In genomic region chr14:100065942-100066574, GRCh38 we compare ENCODE assay signal across 8 cellular contexts. TPM values are rescaled to one million over a fixed set of nuclear protein-coding genes. Genes with fewer than 3 reads are reported as not detected.
DNase-seq lines count a peak whose midpoint lies in the region; ATAC-seq, FAIRE-seq and TF ChIP-seq lines count a peak whose summit lies in the region.

No MANE protein-coding gene starts in this region.

- no peak for TF ChIP-seq POLR2A in right lobe of liver (IDR thresholded peaks at IDR 0.05)
- TF ChIP-seq POLR2A in HepG2 (IDR thresholded peaks at IDR 0.05; ENCODE audit: insufficient read depth in 1 of 2, low read depth in 2 of 2, low read length in 2 of 2), result no peak

- TF ChIP-seq RAD21 in HepG2 (CRISPR knock-in tag; IDR thresholded peaks at IDR 0.05), result no peak

- H3K9me3 Mint-ChIP-seq in activated T-helper 2 cell treated with anti-CD3 and anti-CD28 coated beads, Interferon-gamma antibody, Interleukin-2, Interleukin-4, amounts not matched to agents 10 μg/mL and 5 μg/mL and 100 μg/mL, durations not matched to agents 14 hours and 24 hours and 36 hours, result no peaks in the 10 kb centered on the region
- H3K9me3 Mint-ChIP-seq in natural killer cell treated with Interleukin-12 subunit alpha and Interleukin-12 subunit beta and Interleukin-15 and Interleukin-18, amount 100 ng/mL, for 72 hours, result no peaks in the 10 kb centered on the region
- H3K9me3 Mint-ChIP-seq in neural progenitor cell, result no peaks in the 10 kb centered on the region

- peak; percentile 17 to 42 (median 32) for ATAC-seq in right lobe of liver
- no peak for ATAC-seq in HepG2
- ATAC-seq in natural killer cell treated with Interleukin-12 subunit alpha and Interleukin-12 subunit beta and Interleukin-15 and Interleukin-18, amount 100 ng/mL, for 72 hours, result peak; percentile 69 to 83

- intact Hi-C loops in right lobe of liver (cut with DNase I) (no loop called here), HepG2 (cut with micrococcal nuclease; ENCODE audit: unreplicated experiment) (no loop called here), ascending aorta (cut with DNase I) (no loop called here)
- intact Hi-C loops in activated T-helper 2 cell treated with anti-CD3 and anti-CD28 coated beads, Interferon-gamma antibody, Interleukin-2, Interleukin-4, amounts not matched to agents 10 μg/mL and 5 μg/mL and 100 μg/mL, durations not matched to agents 14 hours and 24 hours and 36 hours (cut with micrococcal nuclease), result loop anchor here (1.0 to 10.0 kb wide), 8 partner anchors 7 to 1884 kb away; partner anchors contain the start of genes BCL11B, CCNK and SETD3

- peaks cover 80% of the 10 kb centered on the region for H3K4me1 Mint-ChIP-seq in activated T-helper 2 cell treated with anti-CD3 and anti-CD28 coated beads, Interferon-gamma antibody, Interleukin-2, Interleukin-4, amounts not matched to agents 10 μg/mL and 5 μg/mL and 100 μg/mL, durations not matched to agents 14 hours and 24 hours and 36 hours (ENCODE audit: low read depth)
- H3K4me1 Mint-ChIP-seq in natural killer cell treated with Interleukin-12 subunit alpha and Interleukin-12 subunit beta and Interleukin-15 and Interleukin-18, amount 100 ng/mL, for 72 hours (ENCODE audit: low read depth in 2 of 2), result peaks cover 79 to 88% of the 10 kb centered on the region in 2 donors
- peaks cover 18% of the 10 kb centered on the region for H3K4me1 Mint-ChIP-seq in neural progenitor cell

- H3K36me3 ChIP-seq in right lobe of liver (no peaks in the 10 kb centered on the region), HepG2 (replicated peaks in 1 of 2; ENCODE audit: control insufficient read depth in 1 of 2, insufficient read depth in 2 of 2, low read length in 2 of 2) (no peaks in the 10 kb centered on the region), neural progenitor cell (no peaks in the 10 kb centered on the region), ascending aorta (no peaks in the 10 kb centered on the region)

- in situ Hi-C loops in HepG2 (cut with HindIII; ENCODE audit: extremely low pct_ligation_motif_present, low pct_unique_long_range_greater_than_20kb), result no loop called here

- H3K27ac ChIP-seq in right lobe of liver, result peak overlapping the region in 2 of 3 donors; percentile 33 to 56
- no peak overlapping the region for H3K27ac ChIP-seq in HepG2 (ENCODE audit: extremely low read length, insufficient read depth, low read length)
- no peak overlapping the region for H3K27ac ChIP-seq in neural progenitor cell
- H3K27ac ChIP-seq in ascending aorta, result peak overlapping the region in 1 of 2 donors; percentile 21

- no peak for DNase-seq in right lobe of liver
- DNase-seq in HepG2 (ENCODE audit: low spot score), result no peak
- peak; percentile 81 for DNase-seq in MV-4-11 (lab: John Stamatoyannopoulos, UW)
- peak; percentile 77 for DNase-seq in activated T-helper 2 cell treated with anti-CD3 and anti-CD28 coated beads, Interferon-gamma antibody, Interleukin-2, Interleukin-4, amounts not matched to agents 10 μg/mL and 5 μg/mL and 100 μg/mL, durations not matched to agents 14 hours and 24 hours and 36 hours (ENCODE audit: low spot score)
- DNase-seq in natural killer cell treated with Interleukin-12 subunit alpha and Interleukin-12 subunit beta and Interleukin-15 and Interleukin-18, amount 100 ng/mL, for 72 hours (ENCODE audit: low spot score), result peak; percentile 92
- no peak for DNase-seq in NCI-H510A (lab: John Stamatoyannopoulos, UW)
- DNase-seq in neural progenitor cell (ENCODE audit: low spot score), result no peak
- DNase-seq in ascending aorta (ENCODE audit: low spot score in 2 of 2), result no peak

- TF ChIP-seq CTCF in right lobe of liver (IDR thresholded peaks at IDR 0.05), result no peak
- TF ChIP-seq CTCF in HepG2 (CRISPR knock-in tag; IDR thresholded peaks at IDR 0.05), result no peak
- no peak for TF ChIP-seq CTCF in neural progenitor cell (IDR thresholded peaks at IDR 0.05)
- TF ChIP-seq CTCF in ascending aorta (IDR thresholded peaks at IDR 0.05), result no peak

- H3K27me3 ChIP-seq in right lobe of liver, result no peaks in the 10 kb centered on the region
- no peaks in the 10 kb centered on the region for H3K27me3 ChIP-seq in HepG2 (ENCODE audit: control insufficient read depth in 1 of 2, insufficient read depth in 2 of 2, low read length in 2 of 2)
- H3K27me3 ChIP-seq in neural progenitor cell, result no peaks in the 10 kb centered on the region
- H3K27me3 ChIP-seq in ascending aorta, result no peaks in the 10 kb centered on the region

- H2AFZ ChIP-seq in HepG2 (ENCODE audit: low read length) (no peak overlapping the region), neural progenitor cell (replicated peaks) (no peak overlapping the region)

- no peaks in the 10 kb centered on the region for H4K20me1 ChIP-seq in HepG2 (ENCODE audit: insufficient read depth, low read length)
- H4K20me1 ChIP-seq in neural progenitor cell (ENCODE audit: low read depth), result peaks cover 44% of the 10 kb centered on the region

- H3K4me1 ChIP-seq in right lobe of liver (no peaks in the 10 kb centered on the region), HepG2 (ENCODE audit: insufficient read depth, low read length) (peaks cover 17% of the 10 kb centered on the region), neural progenitor cell (no peaks in the 10 kb centered on the region), ascending aorta (no peaks in the 10 kb centered on the region)

- peaks cover 42% of the 10 kb centered on the region for H3K36me3 Mint-ChIP-seq in activated T-helper 2 cell treated with anti-CD3 and anti-CD28 coated beads, Interferon-gamma antibody, Interleukin-2, Interleukin-4, amounts not matched to agents 10 μg/mL and 5 μg/mL and 100 μg/mL, durations not matched to agents 14 hours and 24 hours and 36 hours (ENCODE audit: low read depth)
- H3K36me3 Mint-ChIP-seq in natural killer cell treated with Interleukin-12 subunit alpha and Interleukin-12 subunit beta and Interleukin-15 and Interleukin-18, amount 100 ng/mL, for 72 hours, result no peaks in the 10 kb centered on the region
- H3K36me3 Mint-ChIP-seq in neural progenitor cell, result no peaks in the 10 kb centered on the region

- H3K4me2 ChIP-seq in HepG2 (ENCODE audit: low read depth, low read length), result no peak overlapping the region
- H3K4me2 ChIP-seq in neural progenitor cell, result no peak overlapping the region

- H3K9ac ChIP-seq in HepG2 (ENCODE audit: insufficient read depth, low read depth, low read length) (no peak overlapping the region), neural progenitor cell (no peak overlapping the region)

- TF ChIP-seq EP300 in HepG2 (IDR thresholded peaks at IDR 0.05; ENCODE audit: low read depth in 2 of 2, low read length in 2 of 2) (no peak), HepG2 (CRISPR knock-in tag; IDR thresholded peaks at IDR 0.05; ENCODE audit: borderline replicate concordance) (no peak)

- peak overlapping the region; percentile 85 for H3K4me3 Mint-ChIP-seq in activated T-helper 2 cell treated with anti-CD3 and anti-CD28 coated beads, Interferon-gamma antibody, Interleukin-2, Interleukin-4, amounts not matched to agents 10 μg/mL and 5 μg/mL and 100 μg/mL, durations not matched to agents 14 hours and 24 hours and 36 hours (ENCODE audit: low read depth)
- peak overlapping the region; percentile 97 for H3K4me3 Mint-ChIP-seq in natural killer cell treated with Interleukin-12 subunit alpha and Interleukin-12 subunit beta and Interleukin-15 and Interleukin-18, amount 100 ng/mL, for 72 hours
- H3K4me3 Mint-ChIP-seq in neural progenitor cell, result no peak overlapping the region

- BruUV-seq in HepG2 (replicated peaks; lab: Mats Ljungman, UMichigan), result no TSS peak

- CTCF ChIA-PET in HepG2 (lab: Yijun Ruan, JAX; ENCODE audit: low intra/inter-chr PET ratio, low total read pairs), result no interaction called here

- no peaks in the 10 kb centered on the region for H3K27me3 Mint-ChIP-seq in activated T-helper 2 cell treated with anti-CD3 and anti-CD28 coated beads, Interferon-gamma antibody, Interleukin-2, Interleukin-4, amounts not matched to agents 10 μg/mL and 5 μg/mL and 100 μg/mL, durations not matched to agents 14 hours and 24 hours and 36 hours (ENCODE audit: low read depth)
- H3K27me3 Mint-ChIP-seq in natural killer cell treated with Interleukin-12 subunit alpha and Interleukin-12 subunit beta and Interleukin-15 and Interleukin-18, amount 100 ng/mL, for 72 hours, result no peaks in the 10 kb centered on the region
- H3K27me3 Mint-ChIP-seq in neural progenitor cell (ENCODE audit: insufficient read depth, low read depth), result no peaks in the 10 kb centered on the region

- FAIRE-seq in HepG2 (lab: Jason Lieb, UNC), result no peak

- POLR2A ChIA-PET in HepG2 (lab: Yijun Ruan, JAX), result no interaction called here

- H3K9me3 ChIP-seq in right lobe of liver (no peaks in the 10 kb centered on the region), HepG2 (ENCODE audit: low read length) (no peaks in the 10 kb centered on the region), neural progenitor cell (ENCODE audit: low read depth) (no peaks in the 10 kb centered on the region), ascending aorta (no peaks in the 10 kb centered on the region)

- 76% methylated on average over 10 of the region's 10 CpGs for WGBS in right lobe of liver (ENCODE audit: insufficient coverage, low coverage, low lambda C conversion rate, missing lambda C conversion rate)
- WGBS in HepG2 (ENCODE audit: low lambda C conversion rate), result 96% methylated on average over 10 of the region's 10 CpGs

- H3F3A ChIP-seq in neural progenitor cell (ENCODE audit: low read depth), result no peaks in the 10 kb centered on the region

- H3K4me3 ChIP-seq in right lobe of liver (peak overlapping the region; percentile 7 to 24 (median 13)), HepG2 (replicated peaks in 1 of 3; ENCODE audit: insufficient read depth in 1 of 3, low read depth in 2 of 3, low read length in 3 of 3) (no peak overlapping the region), neural progenitor cell (no peak overlapping the region), ascending aorta (peak overlapping the region in 1 of 2 donors; percentile 15)

- H3K79me2 ChIP-seq in HepG2 (ENCODE audit: insufficient read depth, low read length) (no peaks in the 10 kb centered on the region), neural progenitor cell (ENCODE audit: low read depth) (peaks cover 20% of the 10 kb centered on the region)

- peak overlapping the region; percentile 99 for H3K27ac Mint-ChIP-seq in activated T-helper 2 cell treated with anti-CD3 and anti-CD28 coated beads, Interferon-gamma antibody, Interleukin-2, Interleukin-4, amounts not matched to agents 10 μg/mL and 5 μg/mL and 100 μg/mL, durations not matched to agents 14 hours and 24 hours and 36 hours
- H3K27ac Mint-ChIP-seq in natural killer cell treated with Interleukin-12 subunit alpha and Interleukin-12 subunit beta and Interleukin-15 and Interleukin-18, amount 100 ng/mL, for 72 hours, result peak overlapping the region; percentile 93 to 99
- no peak overlapping the region for H3K27ac Mint-ChIP-seq in neural progenitor cell

RNA-seq across cellular contexts. Expression of gene EVL, which starts 0.8 kb away (rescaled TPM):
- 100 to 1,000 TPM in 2 of 6 experiments, 10 to 100 TPM in 4; 23.6 to 162 (median 68.4) TPM for total RNA-seq in right lobe of liver
- 10.5 and 15.1 TPM in 2 replicates for total RNA-seq in HepG2 (2016; rRNA removed; fragmentation: Illumina TruSeq; extraction: Trizol)
- 23.1 and 32.6 TPM in 2 replicates for total RNA-seq in HepG2 (2016; cell fraction: cytosol; rRNA removed; fragmentation: Illumina TruSeq; extraction: Trizol; ENCODE audit: low read depth)
- 10.2 and 17.0 TPM in 2 replicates for total RNA-seq in HepG2 (2016; cell fraction: insoluble cytoplasmic fraction; rRNA removed; fragmentation: Illumina TruSeq; extraction: Trizol)
- total RNA-seq in HepG2 (2016; cell fraction: membrane; rRNA removed; fragmentation: Illumina TruSeq; extraction: Trizol), result 35.4 and 40.2 TPM in 2 replicates
- 23.3 and 27.6 TPM in 2 replicates for total RNA-seq in HepG2 (2016; cell fraction: nucleus; rRNA removed; fragmentation: Illumina TruSeq; extraction: Trizol)
- 28.7 and 31.2 TPM in 2 replicates for polyA plus RNA-seq in HepG2 (2011; rRNA removed)
- 12.0 and 12.7 TPM in 2 replicates for polyA plus RNA-seq in HepG2 (2011; cell fraction: cytosol; rRNA removed)
- 124 and 138 TPM in 2 replicates for polyA plus RNA-seq in HepG2 (2011; cell fraction: nucleus; rRNA removed)
- polyA plus RNA-seq in HepG2 (2012), result 29.8 and 33.6 TPM in 2 replicates
- 101 and 109 TPM in 2 replicates for polyA plus RNA-seq in HepG2 (2016; cell fraction: cytosol; fragmentation: Illumina TruSeq; extraction: Trizol; ENCODE audit: low read depth)
- polyA plus RNA-seq in HepG2 (2016; cell fraction: insoluble cytoplasmic fraction; fragmentation: Illumina TruSeq; extraction: Trizol; ENCODE audit: low read depth), result 23.4 and 35.8 TPM in 2 replicates
- 114 and 115 TPM in 2 replicates for polyA plus RNA-seq in HepG2 (2016; cell fraction: membrane; fragmentation: Illumina TruSeq; extraction: Trizol; ENCODE audit: low read depth)
- 87.0 and 99.6 TPM in 2 replicates for polyA plus RNA-seq in HepG2 (2016; cell fraction: nucleus; fragmentation: Illumina TruSeq; extraction: Trizol; ENCODE audit: insufficient read depth, low read depth)
- 11.3 and 23.0 TPM in 2 replicates for polyA minus RNA-seq in HepG2 (2011; rRNA and poly(A)+ RNA removed; ENCODE audit: low replicate concordance)
- 13.0 and 14.0 TPM in 2 replicates for polyA minus RNA-seq in HepG2 (2011; cell fraction: cytosol; rRNA and poly(A)+ RNA removed)
- 31.1 and 31.2 TPM in 2 replicates for polyA minus RNA-seq in HepG2 (2011; cell fraction: nucleus; rRNA and poly(A)+ RNA removed)
- 255 TPM in 2 replicates for total RNA-seq in activated T-helper 2 cell treated with anti-CD3 and anti-CD28 coated beads, Interferon-gamma antibody, Interleukin-2, Interleukin-4, amounts not matched to agents 10 μg/mL and 5 μg/mL and 100 μg/mL, durations not matched to agents 14 hours and 24 hours and 36 hours
- total RNA-seq in natural killer cell treated with Interleukin-12 subunit alpha and Interleukin-12 subunit beta and Interleukin-15 and Interleukin-18, amount 100 ng/mL, for 72 hours, result 100 to 1,000 TPM; 109 to 232 TPM
- total RNA-seq in neural progenitor cell (ENCODE audit: low replicate concordance), result 49.2 and 71.2 TPM in 2 replicates
- 11.7 TPM for total RNA-seq in ascending aorta

Comparison
In these comparisons a context has a peak if more than half of its experiments do, and no peak if none do; other contexts are left out.
1. H3K27ac ChIP-seq: peak in right lobe of liver (2 of 3); none in HepG2 (single experiment) and neural progenitor cell (single experiment).
2. H3K4me3 ChIP-seq: peak in right lobe of liver (3 of 3); none in HepG2 (0 of 3) and neural progenitor cell (single experiment).
3. DNase-seq: peak in MV-4-11 (single experiment), activated T-helper 2 cell treated with anti-CD3 and anti-CD28 coated beads, Interferon-gamma antibody, Interleukin-2, Interleukin-4, amounts not matched to agents 10 μg/mL and 5 μg/mL and 100 μg/mL, durations not matched to agents 14 hours and 24 hours and 36 hours (single experiment) and natural killer cell treated with Interleukin-12 subunit alpha and Interleukin-12 subunit beta and Interleukin-15 and Interleukin-18, amount 100 ng/mL, for 72 hours (single experiment); none in right lobe of liver (0 of 3), HepG2 (single experiment), NCI-H510A (single experiment), neural progenitor cell (single experiment) and ascending aorta (0 of 2).